Comparison of ENCODE assay signal across 8 cellular contexts in the genomic region with DNA sequence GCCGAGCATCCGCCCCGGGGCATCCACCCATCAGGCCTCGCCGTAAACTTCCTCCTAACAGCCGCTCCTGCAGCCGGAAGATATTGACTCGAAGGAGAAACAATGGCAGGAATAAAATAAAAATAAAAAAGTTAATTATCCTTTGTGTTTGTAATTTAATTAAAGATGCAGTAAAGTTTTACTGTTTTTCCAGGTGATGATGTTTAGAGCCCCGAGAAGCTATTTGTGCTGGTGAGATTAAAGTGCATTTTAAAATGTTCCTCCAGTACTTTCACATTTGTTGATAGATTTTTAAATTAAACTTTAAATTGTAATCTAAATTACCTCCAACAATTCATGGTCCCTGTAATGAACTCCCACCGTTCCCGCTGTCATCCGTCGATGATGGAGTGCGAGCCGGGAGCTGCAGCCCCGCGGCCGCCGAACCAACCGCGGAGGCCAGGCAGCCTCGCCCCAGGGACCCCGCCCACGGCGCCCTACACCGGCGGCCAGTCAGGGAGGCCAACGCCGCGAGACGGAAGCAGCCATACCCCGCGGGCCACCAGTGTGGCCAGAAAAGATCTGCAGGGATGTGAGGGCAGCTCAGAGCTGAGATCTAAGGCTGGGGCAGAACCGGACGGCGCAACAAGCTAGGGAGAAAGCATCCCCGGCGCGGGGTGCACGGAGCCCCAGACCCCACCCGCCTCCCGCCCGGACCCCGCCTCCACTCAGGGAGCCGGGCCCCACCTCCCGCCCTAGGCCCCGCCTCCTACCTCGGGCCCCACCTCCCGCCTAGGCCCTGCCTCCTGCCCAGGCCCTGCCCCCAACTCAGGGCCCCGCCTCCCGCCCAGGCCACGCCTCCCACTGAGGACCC.
DNase-seq lines count a peak whose midpoint lies in the region; ATAC-seq lines count a peak whose summit lies in the region.

No MANE protein-coding gene starts in this region.

- peak overlapping the region; percentile 55 to 76 for H3K27ac Mint-ChIP-seq in T-cell

- no peaks in the 10 kb centered on the region for H3K9me3 Mint-ChIP-seq in T-cell

- CTCF ChIA-PET in T-cell (lab: Charles Lee) = no interaction called here

- DNase-seq in NCI-H2171 treated with DMSO at 0.1 percent for 48 hours (lab: John Stamatoyannopoulos, UW) (peak; percentile 29), NCI-H2171 (lab: John Stamatoyannopoulos, UW) (no peak), HUDEP-2 (lab: John Stamatoyannopoulos, UW; ENCODE audit: unreplicated experiment in 76 of 76) (peak in 73 of 76 experiments; percentile 20 to 98 (median 91)), T-cell (peak in 32 of 34 experiments; percentile 7 to 96 (median 92)), amniotic epithelial cell (ENCODE audit: low read depth) (peak; percentile 59), hepatic stellate cell (ENCODE audit: low spot score) (peak; percentile 84), skeletal muscle cell (ENCODE audit: low read depth) (peak; percentile 80), NCI-H146 treated with DMSO at 0.1 percent for 48 hours (lab: John Stamatoyannopoulos, UW; ENCODE audit: unreplicated experiment) (no peak)

- peak overlapping the region; percentile 57 for H3K4me3 ChIP-seq in skeletal muscle cell (ENCODE audit: low read depth, low read length)

- peaks cover 3 to 11% (median 10%) of the 10 kb centered on the region in 3 donors for H3K4me1 Mint-ChIP-seq in T-cell

- peak overlapping the region; percentile 73 to 78 (median 76) for H3K4me3 Mint-ChIP-seq in T-cell

- no peaks in the 10 kb centered on the region for H3K27me3 Mint-ChIP-seq in T-cell

- no peaks in the 10 kb centered on the region for H3K36me3 Mint-ChIP-seq in T-cell

- POLR2A ChIA-PET in T-cell (lab: Charles Lee) = no interaction called here

- ATAC-seq in T-cell (replicated peaks in 1 of 4) = peak; percentile 74 to 81 (median 76)

Comparison
In these comparisons a context has a peak if more than half of its experiments do, and no peak if none do; other contexts are left out.
1. DNase-seq: peak in NCI-H2171 treated with DMSO at 0.1 percent for 48 hours (single experiment), HUDEP-2 (73 of 76), T-cell (32 of 34), amniotic epithelial cell (single experiment), hepatic stellate cell (single experiment) and skeletal muscle cell (single experiment); none in NCI-H2171 (single experiment) and NCI-H146 treated with DMSO at 0.1 percent for 48 hours (single experiment).